In the genomic region with DNA sequence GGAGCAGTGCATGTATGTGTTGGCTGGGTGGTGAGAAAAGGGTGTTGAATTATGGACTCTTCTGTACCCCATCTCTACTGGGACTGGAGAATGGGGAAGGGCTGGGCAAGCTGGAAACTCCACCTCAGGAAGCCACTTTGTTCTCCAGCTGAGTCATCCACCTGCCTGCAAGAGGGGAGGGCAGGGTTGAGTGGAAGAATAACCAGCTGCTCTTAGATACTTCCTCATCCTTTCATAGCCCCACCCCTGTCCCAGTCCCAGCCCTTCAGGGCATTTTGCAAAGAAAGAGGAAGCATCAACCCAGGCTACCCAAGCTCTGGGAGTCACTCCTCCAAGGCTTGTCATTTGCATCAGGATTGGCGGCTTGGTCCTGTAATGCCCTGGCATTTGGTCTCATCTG, we compare ENCODE assay signal across 8 cellular contexts. TPM values are rescaled to one million over a fixed set of nuclear protein-coding genes. Genes with fewer than 3 reads are reported as not detected.
DNase-seq lines count a peak whose midpoint lies in the region; ATAC-seq and TF ChIP-seq lines count a peak whose summit lies in the region.

No MANE protein-coding gene starts in this region.

- H3K36me3 ChIP-seq in psoas muscle (ENCODE audit: insufficient read depth in 1 of 2, low read depth in 1 of 2) (peaks cover 2 to 84% of the 10 kb centered on the region in 2 donors), osteoblast (ENCODE audit: insufficient read depth, low read length) (peaks cover 35% of the 10 kb centered on the region)

- H3K4me2 ChIP-seq in osteoblast (ENCODE audit: insufficient read depth, low read length) = no peak overlapping the region

- no peaks in the 10 kb centered on the region for H3K27me3 ChIP-seq in psoas muscle (ENCODE audit: insufficient read depth in 3 of 3, low read length in 2 of 3)
- H3K27me3 ChIP-seq in osteoblast (ENCODE audit: insufficient read depth, low read length) = no peaks in the 10 kb centered on the region

- H3K4me1 ChIP-seq in psoas muscle = peaks cover 11% of the 10 kb centered on the region
- H3K4me1 ChIP-seq in osteoblast (ENCODE audit: insufficient read depth, low read length) = no peaks in the 10 kb centered on the region

- no peaks in the 10 kb centered on the region for H3K79me2 ChIP-seq in osteoblast (ENCODE audit: insufficient read depth, low read length)

- intact Hi-C loops in natural killer cell (cut with micrococcal nuclease) (no loop called here), psoas muscle (cut with DNase I) (no loop called here)

- H3K9me3 ChIP-seq in psoas muscle (no peaks in the 10 kb centered on the region), osteoblast (ENCODE audit: low read depth, low read length) (no peaks in the 10 kb centered on the region)

- no peaks in the 10 kb centered on the region for H3K36me3 Mint-ChIP-seq in natural killer cell
- H3K36me3 Mint-ChIP-seq in natural killer cell treated with Interleukin-12 subunit alpha and Interleukin-12 subunit beta and Interleukin-15 and Interleukin-18, amount 100 ng/mL, for 72 hours = no peaks in the 10 kb centered on the region

- ATAC-seq in natural killer cell (peak; percentile 31 to 82 (median 37)), HG02870 (IDR thresholded peaks at IDR 0.05; ENCODE audit: unreplicated experiment) (peak; percentile 62), esophagus mucosa (peak; percentile 95), psoas muscle (peak; percentile 47 to 55 (median 50))
- ATAC-seq in natural killer cell treated with Interleukin-12 subunit alpha and Interleukin-12 subunit beta and Interleukin-15 and Interleukin-18, amount 100 ng/mL, for 72 hours = no peak

- no peak overlapping the region for H2AFZ ChIP-seq in osteoblast (ENCODE audit: low read length)

- no peaks in the 10 kb centered on the region for H3K27me3 Mint-ChIP-seq in natural killer cell (ENCODE audit: low read depth in 2 of 2)
- H3K27me3 Mint-ChIP-seq in natural killer cell treated with Interleukin-12 subunit alpha and Interleukin-12 subunit beta and Interleukin-15 and Interleukin-18, amount 100 ng/mL, for 72 hours = no peaks in the 10 kb centered on the region

- no peak overlapping the region for H3K4me3 Mint-ChIP-seq in natural killer cell
- H3K4me3 Mint-ChIP-seq in natural killer cell treated with Interleukin-12 subunit alpha and Interleukin-12 subunit beta and Interleukin-15 and Interleukin-18, amount 100 ng/mL, for 72 hours = no peak overlapping the region

- H3K4me3 ChIP-seq in psoas muscle (no peak overlapping the region), osteoblast (ENCODE audit: insufficient read depth, low read length) (no peak overlapping the region)

- H4K20me1 ChIP-seq in osteoblast (ENCODE audit: insufficient read depth, low read length) = peaks cover 14% of the 10 kb centered on the region

- no peak for TF ChIP-seq CTCF in natural killer cell (IDR thresholded peaks at IDR 0.05)
- no peak for TF ChIP-seq CTCF in psoas muscle (IDR thresholded peaks at IDR 0.05)
- TF ChIP-seq CTCF in osteoblast (IDR thresholded peaks at IDR 0.05; ENCODE audit: extremely low read depth, low read depth, low read length) = no peak

- peaks cover 0 to 7% of the 10 kb centered on the region in 2 donors for H3K4me1 Mint-ChIP-seq in natural killer cell
- H3K4me1 Mint-ChIP-seq in natural killer cell treated with Interleukin-12 subunit alpha and Interleukin-12 subunit beta and Interleukin-15 and Interleukin-18, amount 100 ng/mL, for 72 hours (ENCODE audit: low read depth in 2 of 2) = peaks cover 0 to 12% of the 10 kb centered on the region in 2 donors

- no peak for DNase-seq in natural killer cell
- no peak for DNase-seq in natural killer cell treated with Interleukin-12 subunit alpha and Interleukin-12 subunit beta and Interleukin-15 and Interleukin-18, amount 100 ng/mL, for 72 hours (ENCODE audit: low spot score)
- DNase-seq in NCI-H69 (lab: John Stamatoyannopoulos, UW) = peak; percentile 88
- DNase-seq in psoas muscle = peak in 1 of 2 donors; percentile 59
- no peak for DNase-seq in osteoblast (ENCODE audit: insufficient read length, low spot score, missing footprints)
- no peak for DNase-seq in dedifferentiated amniotic fluid mesenchymal stem cell (ENCODE audit: extremely low spot score)

- no peak overlapping the region for H3K27ac ChIP-seq in psoas muscle
- H3K27ac ChIP-seq in osteoblast (ENCODE audit: low read depth, low read length) = no peak overlapping the region

- H3K9me3 Mint-ChIP-seq in natural killer cell = no peaks in the 10 kb centered on the region
- H3K9me3 Mint-ChIP-seq in natural killer cell treated with Interleukin-12 subunit alpha and Interleukin-12 subunit beta and Interleukin-15 and Interleukin-18, amount 100 ng/mL, for 72 hours = no peaks in the 10 kb centered on the region

- peak overlapping the region in 1 of 2 donors; percentile 4 for H3K27ac Mint-ChIP-seq in natural killer cell
- no peak overlapping the region for H3K27ac Mint-ChIP-seq in natural killer cell treated with Interleukin-12 subunit alpha and Interleukin-12 subunit beta and Interleukin-15 and Interleukin-18, amount 100 ng/mL, for 72 hours

- whole genome bisulfite sequencing in psoas muscle, 3 donors = 88 to 100% (median 93%) methylated on average over 1 of the region's 1 CpG

RNA-seq across cellular contexts. Expression of gene RAB11A, which starts 33.1 kb away (rescaled TPM):
- total RNA-seq in natural killer cell (10 to 100 TPM; 84.7 to 97.1 (median 87.5) TPM), esophagus mucosa (458 TPM), psoas muscle (100 to 1,000 TPM in 2 of 4 donors, 10 to 100 TPM in 2; 89.5 to 152 (median 105) TPM), osteoblast (55.7 and 68.0 TPM in 2 replicates)
- total RNA-seq in natural killer cell treated with Interleukin-12 subunit alpha and Interleukin-12 subunit beta and Interleukin-15 and Interleukin-18, amount 100 ng/mL, for 72 hours = 100 to 1,000 TPM; 101 to 164 TPM
- 100 to 1,000 TPM; 115 to 152 (median 150) TPM for polyA plus RNA-seq in psoas muscle

Comparison
In these comparisons a context has a peak if more than half of its experiments do, and no peak if none do; other contexts are left out.
1. ATAC-seq: peak in natural killer cell (3 of 3), HG02870 (single experiment), esophagus mucosa (single experiment) and psoas muscle (4 of 4); none in natural killer cell treated with Interleukin-12 subunit alpha and Interleukin-12 subunit beta and Interleukin-15 and Interleukin-18, amount 100 ng/mL, for 72 hours (0 of 2).